22 cellular contexts compared by ENCODE assay signal in genomic region chr3:172229462-172229861, GRCh38.
"Had no signal": no experiment of that assay in that cellular context is flagged by ENCODE, and none has a peak within 500 bp of the region (broad histone marks: within the 10 kb centered on the region; RNA-seq: fewer than 3 reads in every experiment).

No MANE protein-coding gene starts in this region.

- H3K27me3 Mint-ChIP-seq: memory B cell; stimulated activated naive CD8-positive, alpha-beta T cell treated with anti-CD3 and anti-CD28 coated beads, Interleukin-15, amount 100 ng/mL, for 72 hours had no signal

- H2AFZ ChIP-seq: hepatocyte had no signal

- DNase-seq: dorsolateral prefrontal cortex; effector CD4-positive, alpha-beta T cell; heart left ventricle; kidney; nephron progenitor cell; nucleus accumbens; right cardiac atrium; small intestine; stimulated activated CD4-positive, alpha-beta T cell treated with anti-CD3 and anti-CD28 coated beads, Interleukin-12 subunit alpha, Interleukin-12 subunit beta, amount 100 ng/mL, for 4 hours; stimulated activated CD4-positive, alpha-beta T cell treated with anti-CD3 and anti-CD28 coated beads, Interleukin-1b, Interleukin-23, amount 100 ng/mL, for 48 hours; stimulated activated CD4-positive, alpha-beta T cell treated with anti-CD3 and anti-CD28 coated beads, Interleukin-4, amount 100 ng/mL, for 1 hour; stimulated activated CD8-positive, alpha-beta memory T cell treated with anti-CD3 and anti-CD28 coated beads, Interleukin-4, amount 100 ng/mL, for 48 hours; stimulated activated naive CD4-positive, alpha-beta T cell; stimulated activated naive CD8-positive, alpha-beta T cell treated with anti-CD3 and anti-CD28 coated beads, Interleukin-15, amount 100 ng/mL, for 72 hours; thyroid gland; trophoblast cell had no signal

- H3K4me2 ChIP-seq: hepatocyte had no signal

- H3K9me3 ChIP-seq: heart left ventricle, prostate gland, thyroid gland, vagina had no signal

- H3K4me1 ChIP-seq: prostate gland had no signal

- H3K4me3 Mint-ChIP-seq: memory B cell; nephron progenitor cell; stimulated activated naive CD8-positive, alpha-beta T cell treated with anti-CD3 and anti-CD28 coated beads, Interleukin-15, amount 100 ng/mL, for 72 hours had no signal

- H3K27ac ChIP-seq: dorsolateral prefrontal cortex, heart left ventricle, hepatocyte, prostate gland, thyroid gland, vagina had no signal

- H3K4me1 Mint-ChIP-seq: stimulated activated naive CD8-positive, alpha-beta T cell treated with anti-CD3 and anti-CD28 coated beads, Interleukin-15, amount 100 ng/mL, for 72 hours had no signal

- H3K27me3 ChIP-seq: dorsolateral prefrontal cortex, heart left ventricle, hepatocyte, thyroid gland, vagina had no signal

- H3K9me3 Mint-ChIP-seq: memory B cell; nephron progenitor cell; stimulated activated naive CD8-positive, alpha-beta T cell treated with anti-CD3 and anti-CD28 coated beads, Interleukin-15, amount 100 ng/mL, for 72 hours had no signal

- H3K36me3 ChIP-seq: prostate gland, vagina had no signal

- H3K4me3 ChIP-seq: dorsolateral prefrontal cortex, heart left ventricle, hepatocyte, lung, prostate gland, thyroid gland, vagina had no signal

- ATAC-seq: left lobe of liver; stimulated activated naive CD8-positive, alpha-beta T cell treated with anti-CD3 and anti-CD28 coated beads, Interleukin-15, amount 100 ng/mL, for 72 hours had no signal

- H3K27ac Mint-ChIP-seq: memory B cell; nephron progenitor cell; stimulated activated naive CD8-positive, alpha-beta T cell treated with anti-CD3 and anti-CD28 coated beads, Interleukin-15, amount 100 ng/mL, for 72 hours had no signal
